In the genomic region with DNA sequence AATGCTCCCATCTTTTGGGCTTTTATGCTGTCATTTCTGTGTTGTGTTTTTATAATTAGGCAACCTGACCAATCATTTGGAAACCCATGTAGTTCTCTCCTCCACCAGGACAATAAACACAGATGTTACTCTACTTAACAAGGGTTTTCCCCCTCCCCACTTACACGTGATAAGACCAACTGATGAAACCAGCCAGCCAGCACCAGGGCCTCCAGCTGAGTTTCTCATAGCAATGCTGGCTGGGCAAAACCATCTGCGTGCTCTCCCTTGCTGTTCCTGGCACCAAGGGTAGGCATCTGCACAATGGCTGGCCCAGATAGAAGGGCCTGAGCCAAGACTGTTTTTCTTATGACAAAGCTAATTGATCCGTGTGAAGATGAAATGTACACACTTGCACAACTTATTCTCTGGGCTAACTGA, we compare ENCODE assay signal across 9 cellular contexts.
DNase-seq lines count a peak whose midpoint lies in the region; ATAC-seq and TF ChIP-seq lines count a peak whose summit lies in the region.
"Had no signal": no experiment of that assay in that cellular context is flagged by ENCODE, and none has a peak within 500 bp of the region (broad histone marks: within the 10 kb centered on the region; RNA-seq: fewer than 3 reads in every experiment).

No MANE protein-coding gene starts in this region.

- WGBS in esophagus squamous epithelium, 2 donors, result 7 to 30% methylated on average over 2 to 3 of the region's 3 CpGs

- TF ChIP-seq CTCF in AG09319 (IDR thresholded peaks at IDR 0.05; ENCODE audit: low read depth, low read length) (no peak), fibroblast of mammary gland (conservative IDR thresholded peaks at IDR 0.05; ENCODE audit: control insufficient read depth, insufficient read depth, low read depth, low read length) (no peak), esophagus squamous epithelium (IDR thresholded peaks at IDR 0.05) (no peak)

- H3K4me1 ChIP-seq in effector memory CD4-positive, alpha-beta T cell (ENCODE audit: control insufficient read depth, insufficient read depth, low read length, poor library complexity, severe bottlenecking), result no peaks in the 10 kb centered on the region
- H3K4me1 ChIP-seq in esophagus squamous epithelium, result peaks cover 0 to 7% (median 2%) of the 10 kb centered on the region in 3 donors

- intact Hi-C loops in esophagus squamous epithelium (cut with DNase I), result no loop called here

- H3K27me3 ChIP-seq in effector memory CD4-positive, alpha-beta T cell (replicated peaks; ENCODE audit: control insufficient read depth, insufficient read depth, low read length, poor library complexity, severe bottlenecking), result no peaks in the 10 kb centered on the region
- H3K27me3 ChIP-seq in esophagus squamous epithelium, result no peaks in the 10 kb centered on the region

- H3K9me3 ChIP-seq in effector memory CD4-positive, alpha-beta T cell (ENCODE audit: control insufficient read depth, low read length), result no peaks in the 10 kb centered on the region
- H3K9me3 ChIP-seq in esophagus squamous epithelium, result no peaks in the 10 kb centered on the region

- no peak overlapping the region for H3K27ac ChIP-seq in effector memory CD4-positive, alpha-beta T cell (ENCODE audit: insufficient read depth, low read length, poor library complexity, severe bottlenecking)
- no peak overlapping the region for H3K27ac ChIP-seq in esophagus squamous epithelium

- TF ChIP-seq POLR2A in esophagus squamous epithelium (IDR thresholded peaks at IDR 0.05), result no peak

- peak; percentile 90 for ATAC-seq in GM18511 (IDR thresholded peaks at IDR 0.05; ENCODE audit: unreplicated experiment)
- peak; percentile 90 for ATAC-seq in HG02852 (IDR thresholded peaks at IDR 0.05; ENCODE audit: unreplicated experiment)
- ATAC-seq: HCT116 had no signal

- H3K36me3 ChIP-seq in effector memory CD4-positive, alpha-beta T cell (ENCODE audit: control insufficient read depth, insufficient read depth, low read length), result no peaks in the 10 kb centered on the region
- peaks cover 0 to 13% (median 0%) of the 10 kb centered on the region in 3 donors for H3K36me3 ChIP-seq in esophagus squamous epithelium

- H3K4me3 ChIP-seq in fibroblast of mammary gland (ENCODE audit: control insufficient read depth, low read depth, low read length), result no peak overlapping the region
- no peak overlapping the region for H3K4me3 ChIP-seq in effector memory CD4-positive, alpha-beta T cell (ENCODE audit: insufficient read depth, low read depth, low read length, poor library complexity, severe bottlenecking)
- H3K4me3 ChIP-seq in esophagus squamous epithelium, result no peak overlapping the region

- DNase-seq in AG09319 (ENCODE audit: extremely low read depth, low read depth) (peak; percentile 77), NCI-H446 (lab: John Stamatoyannopoulos, UW) (peak; percentile 74 to 94), fibroblast of mammary gland (ENCODE audit: low read depth) (peak; percentile 27), esophagus squamous epithelium (lab: John Stamatoyannopoulos, UW) (no peak), iPS-NIHi11 (ENCODE audit: low spot score) (no peak)
- DNase-seq in effector memory CD4-positive, alpha-beta T cell, result no peak

Comparison
In these comparisons a context has a peak if more than half of its experiments do, and no peak if none do; other contexts are left out.
1. DNase-seq: peak in AG09319 (single experiment), NCI-H446 (2 of 2) and fibroblast of mammary gland (single experiment); none in effector memory CD4-positive, alpha-beta T cell (0 of 3), esophagus squamous epithelium (single experiment) and iPS-NIHi11 (single experiment).